In genomic region chr16:29023279-29024278, GRCh38 we compare ENCODE assay signal across 11 cellular contexts. TPM values are rescaled to one million over a fixed set of nuclear protein-coding genes. Genes with fewer than 3 reads are reported as not detected.
A peak's percentile ranks its signal among the peaks of the same experiment; 100 is the strongest.
DNase-seq lines count a peak whose midpoint lies in the region; ATAC-seq lines count a peak whose summit lies in the region.
"Had no signal": no experiment of that assay in that cellular context is flagged by ENCODE, and none has a peak within 500 bp of the region (broad histone marks: within the 10 kb centered on the region; RNA-seq: fewer than 3 reads in every experiment).

No MANE protein-coding gene starts in this region.

- no peaks in the 10 kb centered on the region for H3K27me3 Mint-ChIP-seq in T-helper 17 cell

- no peak overlapping the region for H3K27ac Mint-ChIP-seq in T-helper 17 cell

- ATAC-seq in T-helper 17 cell = no peak
- ATAC-seq: heart right ventricle had no signal

- no peaks in the 10 kb centered on the region for H3K9me3 ChIP-seq in T-helper 17 cell (ENCODE audit: control insufficient read depth, low read length, poor library complexity, severe bottlenecking)
- H3K9me3 ChIP-seq: heart right ventricle, neutrophil had no signal

- no peaks in the 10 kb centered on the region for H3K36me3 Mint-ChIP-seq in T-helper 17 cell (ENCODE audit: low read depth)

- DNase-seq in stimulated activated CD4-positive, alpha-beta T cell treated with anti-CD3 and anti-CD28 coated beads, Interleukin-15, amount 100 ng/mL, for 24 hours = peak; percentile 28
- DNase-seq in stimulated activated CD4-positive, alpha-beta T cell treated with anti-CD3 and anti-CD28 coated beads, Interleukin-4, amount 100 ng/mL, for 4 hours = no peak
- DNase-seq in T-helper 17 cell (no peak), iris pigment epithelial cell (ENCODE audit: low read depth) (peak; percentile 23), hippocampal formation (lab: John Stamatoyannopoulos, UW) (no peak), D341Med (ENCODE audit: low spot score) (no peak), NOMO-1 (lab: John Stamatoyannopoulos, UW; ENCODE audit: unreplicated experiment in 2 of 2) (no peak)
- no peak for DNase-seq in stimulated activated CD4-positive, alpha-beta T cell treated with anti-CD3 and anti-CD28 coated beads, Interleukin-1b, Interleukin-23, amount 100 ng/mL, for 48 hours
- DNase-seq: heart right ventricle, NCI-H2081 treated with DMSO at 0.1 percent for 48 hours had no signal

- H3K4me3 Mint-ChIP-seq in T-helper 17 cell = peak overlapping the region; percentile 15

- peaks cover 20% of the 10 kb centered on the region for H3K4me1 Mint-ChIP-seq in T-helper 17 cell

RNA-seq across cellular contexts. Expression of gene LAT, which starts 38.7 kb away (rescaled TPM):
- 100 to 1,000 TPM; 191 to 193 TPM for total RNA-seq in T-helper 17 cell

RNA-seq across cellular contexts. Expression of gene SPNS1, which starts 49.0 kb away (rescaled TPM):
- total RNA-seq in T-helper 17 cell = 10 to 100 TPM; 24.4 to 28.1 TPM

Comparison
In these comparisons a context has a peak if more than half of its experiments do, and no peak if none do; other contexts are left out.
1. DNase-seq: peak in stimulated activated CD4-positive, alpha-beta T cell treated with anti-CD3 and anti-CD28 coated beads, Interleukin-15, amount 100 ng/mL, for 24 hours (single experiment) and iris pigment epithelial cell (single experiment); none in stimulated activated CD4-positive, alpha-beta T cell treated with anti-CD3 and anti-CD28 coated beads, Interleukin-4, amount 100 ng/mL, for 4 hours (0 of 2), T-helper 17 cell (0 of 3), hippocampal formation (0 of 2), D341Med (single experiment), stimulated activated CD4-positive, alpha-beta T cell treated with anti-CD3 and anti-CD28 coated beads, Interleukin-1b, Interleukin-23, amount 100 ng/mL, for 48 hours (single experiment) and NOMO-1 (0 of 2).